In genomic region chr22:47112994-47113879, GRCh38 we compare ENCODE assay signal across 22 cellular contexts.
DNase-seq lines count a peak whose midpoint lies in the region; ATAC-seq, FAIRE-seq and TF ChIP-seq lines count a peak whose summit lies in the region.
"Had no signal": no experiment of that assay in that cellular context is flagged by ENCODE, and none has a peak within 500 bp of the region (broad histone marks: within the 10 kb centered on the region; RNA-seq: fewer than 3 reads in every experiment).

No MANE protein-coding gene starts in this region.

- no peak for TF ChIP-seq CTCF in natural killer cell (IDR thresholded peaks at IDR 0.05)
- TF ChIP-seq CTCF in chondrocyte (IDR thresholded peaks at IDR 0.05): no peak
- no peak for TF ChIP-seq CTCF in kidney (IDR thresholded peaks at IDR 0.05; ENCODE audit: borderline replicate concordance, extremely low read depth, insufficient read depth)

- H3K4ac ChIP-seq in neuronal stem cell (ENCODE audit: low read length): no peak overlapping the region

- H3K36me3 Mint-ChIP-seq in natural killer cell treated with Interleukin-12 subunit alpha and Interleukin-12 subunit beta and Interleukin-15 and Interleukin-18, amount 100 ng/mL, for 72 hours: peaks cover 4% of the 10 kb centered on the region
- H3K36me3 Mint-ChIP-seq in natural killer cell (no peaks in the 10 kb centered on the region), chondrocyte (ENCODE audit: low read depth) (peaks cover 9% of the 10 kb centered on the region)

- H3K36me3 ChIP-seq in neuronal stem cell (replicated peaks in 1 of 2; ENCODE audit: control insufficient read depth in 2 of 2, insufficient read depth in 2 of 2, low read length in 2 of 2) (no peaks in the 10 kb centered on the region), kidney (ENCODE audit: control insufficient read depth in 1 of 2, insufficient read depth in 2 of 2, low read length in 2 of 2) (no peaks in the 10 kb centered on the region)

- H3K27me3 Mint-ChIP-seq in natural killer cell treated with Interleukin-12 subunit alpha and Interleukin-12 subunit beta and Interleukin-15 and Interleukin-18, amount 100 ng/mL, for 72 hours: no peaks in the 10 kb centered on the region
- no peaks in the 10 kb centered on the region for H3K27me3 Mint-ChIP-seq in natural killer cell (ENCODE audit: low read depth in 2 of 2)
- H3K27me3 Mint-ChIP-seq in chondrocyte (ENCODE audit: low read depth): no peaks in the 10 kb centered on the region
- H3K27me3 Mint-ChIP-seq: IgD-negative memory B cell had no signal

- no peaks in the 10 kb centered on the region for H3K27me3 ChIP-seq in neuronal stem cell (ENCODE audit: control insufficient read depth in 3 of 3, insufficient read depth in 3 of 3, low read depth in 1 of 3, low read length in 3 of 3)

- H2BK120ac ChIP-seq in neuronal stem cell (ENCODE audit: low read depth, low read length): no peak overlapping the region

- H4K8ac ChIP-seq in neuronal stem cell (ENCODE audit: low read depth, low read length): no peak overlapping the region

- peak in 1 of 2 donors; percentile 41 for ATAC-seq in natural killer cell treated with Interleukin-12 subunit alpha and Interleukin-12 subunit beta and Interleukin-15 and Interleukin-18, amount 100 ng/mL, for 72 hours
- no peak for ATAC-seq in natural killer cell
- ATAC-seq: A549; CD8-positive, alpha-beta T cell; HCT116; PC-3 had no signal

- H3K79me1 ChIP-seq in neuronal stem cell (ENCODE audit: low read depth, low read length): peaks cover 1% of the 10 kb centered on the region

- no peak overlapping the region for H3K4me2 ChIP-seq in neuronal stem cell (ENCODE audit: insufficient read depth, low read length, poor library complexity, severe bottlenecking)
- H3K4me2 ChIP-seq: A549 had no signal

- no peak overlapping the region for H3K27ac ChIP-seq in neuronal stem cell (replicated peaks; ENCODE audit: low read length)
- no peak overlapping the region for H3K27ac ChIP-seq in kidney (ENCODE audit: low read depth in 2 of 2, low read length in 2 of 2)
- H3K27ac ChIP-seq: A549 had no signal

- no CpG with 5 or more reads among the region's 17 CpGs for WGBS in neuronal stem cell (ENCODE audit: extremely low coverage in 2 of 2, insufficient read length in 2 of 2, insufficient replicate concordance in 1 of 2), 2 donors

- DNase-seq in natural killer cell treated with Interleukin-12 subunit alpha and Interleukin-12 subunit beta and Interleukin-15 and Interleukin-18, amount 100 ng/mL, for 72 hours (ENCODE audit: low spot score): peak; percentile 49
- no peak for DNase-seq in natural killer cell
- peak; percentile 87 for DNase-seq in chondrocyte (ENCODE audit: low spot score)
- DNase-seq in neuronal stem cell (ENCODE audit: low spot score): no peak
- no peak for DNase-seq in NOMO-1 treated with dmso at 0.1 percent for 144 hours (lab: John Stamatoyannopoulos, UW; ENCODE audit: unreplicated experiment)
- no peak for DNase-seq in kidney
- no peak for DNase-seq in activated naive CD4-positive, alpha-beta T cell treated with Interleukin-2 at 50 U/mL for 16 hours
- DNase-seq in AG08396 (ENCODE audit: low spot score): no peak
- DNase-seq: CD8-positive, alpha-beta T cell; DMS153; GOT3; NCI-H1105; NCI-H146; NCI-H2029 treated with DMSO at 0.1 percent for 48 hours; NCI-H446 treated with DMSO at 0.1 percent for 48 hours; NCI-H526 treated with DMSO at 0.1 percent for 48 hours; PC-3; SHP77 had no signal

- no peak overlapping the region for H2AFZ ChIP-seq in neuronal stem cell (ENCODE audit: low read length)

- H3K9me3 Mint-ChIP-seq in natural killer cell treated with Interleukin-12 subunit alpha and Interleukin-12 subunit beta and Interleukin-15 and Interleukin-18, amount 100 ng/mL, for 72 hours: no peaks in the 10 kb centered on the region
- H3K9me3 Mint-ChIP-seq in natural killer cell (no peaks in the 10 kb centered on the region), chondrocyte (ENCODE audit: low read depth) (peaks cover 4% of the 10 kb centered on the region)
- H3K9me3 Mint-ChIP-seq: CD8-positive, alpha-beta T cell had no signal

- FAIRE-seq in kidney (lab: Jason Lieb, UNC): no peak
- FAIRE-seq: A549, GM12891 had no signal

- H3K4me1 ChIP-seq in neuronal stem cell (ENCODE audit: control insufficient read depth in 2 of 2, insufficient read depth in 1 of 2, low read depth in 1 of 2, low read length in 2 of 2) (peaks cover 0 to 6% of the 10 kb centered on the region in 2 donors), kidney (ENCODE audit: control insufficient read depth in 1 of 2, insufficient read depth in 1 of 2, low read depth in 1 of 2, low read length in 2 of 2) (no peaks in the 10 kb centered on the region)
- H3K4me1 ChIP-seq: A549 had no signal

- H3K9me3 ChIP-seq in neuronal stem cell (replicated peaks in 1 of 2; ENCODE audit: control insufficient read depth in 2 of 2, insufficient read depth in 1 of 2, low read depth in 1 of 2, low read length in 2 of 2): peaks cover 0 to 2% of the 10 kb centered on the region in 2 donors
- no peaks in the 10 kb centered on the region for H3K9me3 ChIP-seq in kidney (ENCODE audit: control insufficient read depth in 1 of 2, low read length in 2 of 2)
- H3K9me3 ChIP-seq: A549 had no signal

- H3K14ac ChIP-seq in neuronal stem cell (ENCODE audit: low read length): peak overlapping the region; percentile 31

- peak overlapping the region in 1 of 2 donors; percentile 31 for H3K27ac Mint-ChIP-seq in natural killer cell treated with Interleukin-12 subunit alpha and Interleukin-12 subunit beta and Interleukin-15 and Interleukin-18, amount 100 ng/mL, for 72 hours
- H3K27ac Mint-ChIP-seq in natural killer cell: peak overlapping the region in 1 of 2 donors; percentile 20
- H3K27ac Mint-ChIP-seq in chondrocyte (ENCODE audit: unreplicated experiment): no peak overlapping the region
- H3K27ac Mint-ChIP-seq: CD8-positive, alpha-beta T cell had no signal

- H3K9ac ChIP-seq in neuronal stem cell (ENCODE audit: low read depth, low read length, poor library complexity) (peak overlapping the region; percentile 55), kidney (ENCODE audit: low read length in 2 of 2) (no peak overlapping the region)

- H3K23ac ChIP-seq in neuronal stem cell (ENCODE audit: low read depth, low read length, poor library complexity): peak overlapping the region; percentile 39

- no peak overlapping the region for H2BK12ac ChIP-seq in neuronal stem cell (ENCODE audit: low read length)

- H3K4me1 Mint-ChIP-seq in natural killer cell treated with Interleukin-12 subunit alpha and Interleukin-12 subunit beta and Interleukin-15 and Interleukin-18, amount 100 ng/mL, for 72 hours (ENCODE audit: low read depth in 2 of 2): peaks cover 0 to 7% of the 10 kb centered on the region in 2 donors
- peaks cover 0 to 18% of the 10 kb centered on the region in 2 donors for H3K4me1 Mint-ChIP-seq in natural killer cell
- H3K4me1 Mint-ChIP-seq in chondrocyte (ENCODE audit: low read depth): no peaks in the 10 kb centered on the region

- no peak overlapping the region for H2BK5ac ChIP-seq in neuronal stem cell (ENCODE audit: low read length)

- no peak overlapping the region for H4K91ac ChIP-seq in neuronal stem cell (ENCODE audit: low read depth, low read length, poor library complexity)

- no peak overlapping the region for H3K4me3 ChIP-seq in neuronal stem cell (ENCODE audit: low read length in 2 of 2)
- no peak overlapping the region for H3K4me3 ChIP-seq in kidney (ENCODE audit: low read length in 2 of 2)
- H3K4me3 ChIP-seq: A549 had no signal

- no peak overlapping the region for H3K4me3 Mint-ChIP-seq in natural killer cell treated with Interleukin-12 subunit alpha and Interleukin-12 subunit beta and Interleukin-15 and Interleukin-18, amount 100 ng/mL, for 72 hours
- H3K4me3 Mint-ChIP-seq in natural killer cell (no peak overlapping the region), chondrocyte (ENCODE audit: unreplicated experiment) (no peak overlapping the region)
- H3K4me3 Mint-ChIP-seq: CD8-positive, alpha-beta T cell had no signal

- peak overlapping the region; percentile 38 for H2AK5ac ChIP-seq in neuronal stem cell (ENCODE audit: low read depth, low read length)

- no peak overlapping the region for H2BK15ac ChIP-seq in neuronal stem cell (ENCODE audit: low read length)

- peak overlapping the region; percentile 72 for H3K18ac ChIP-seq in neuronal stem cell (ENCODE audit: low read length)

- intact Hi-C loops in natural killer cell (cut with micrococcal nuclease): no loop called here
- intact Hi-C loops in kidney (cut with DNase I): no loop called here

Comparison
In these comparisons a context has a peak if more than half of its experiments do, and no peak if none do; other contexts are left out.
1. DNase-seq: peak in natural killer cell treated with Interleukin-12 subunit alpha and Interleukin-12 subunit beta and Interleukin-15 and Interleukin-18, amount 100 ng/mL, for 72 hours (single experiment) and chondrocyte (single experiment); none in natural killer cell (single experiment), neuronal stem cell (single experiment), NOMO-1 treated with dmso at 0.1 percent for 144 hours (single experiment), kidney (single experiment), activated naive CD4-positive, alpha-beta T cell treated with Interleukin-2 at 50 U/mL for 16 hours (single experiment) and AG08396 (single experiment).